ENCODE assay signal across 6 cellular contexts in the genomic region with DNA sequence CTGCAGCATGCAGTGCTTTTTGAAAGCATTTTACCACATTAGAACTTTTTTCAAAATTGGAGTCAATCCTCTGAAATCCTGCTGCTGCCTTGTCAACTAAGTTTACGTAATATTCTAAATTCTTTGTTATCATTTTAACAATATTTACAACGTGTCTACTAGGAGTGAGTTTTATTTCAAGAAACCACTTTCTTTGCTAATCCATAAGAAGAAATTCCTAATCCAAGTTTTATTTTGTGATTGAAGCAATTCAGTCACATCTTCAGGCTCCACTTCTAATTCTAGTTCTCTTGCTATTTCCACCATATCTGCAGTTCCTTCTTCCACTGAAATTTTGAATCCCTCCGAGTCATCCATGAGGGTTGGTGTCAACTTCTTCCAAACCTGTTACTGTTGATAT.
"Had no signal": no experiment of that assay in that cellular context is flagged by ENCODE, and none has a peak within 500 bp of the region (broad histone marks: within the 10 kb centered on the region; RNA-seq: fewer than 3 reads in every experiment).

No MANE protein-coding gene starts in this region.

- H3K4me1 Mint-ChIP-seq: GM23338, H9 had no signal

- DNase-seq: H9, HCEC 1CT, KBM-7 had no signal

- H3K4me3 ChIP-seq: GM23338 had no signal

- H3K27ac ChIP-seq: KMS-11 had no signal

- H3K27me3 Mint-ChIP-seq: IgD-negative memory B cell had no signal

- H3K4me3 Mint-ChIP-seq: GM23338, H9, IgD-negative memory B cell had no signal

- H3K9me3 Mint-ChIP-seq: IgD-negative memory B cell had no signal

- H3K27ac Mint-ChIP-seq: GM23338, IgD-negative memory B cell had no signal
